Comparison of ENCODE assay signal across 8 cellular contexts in genomic region chr11:10455637-10456487, GRCh38. TPM values are rescaled to one million over a fixed set of nuclear protein-coding genes. Genes with fewer than 3 reads are reported as not detected.
DNase-seq lines count a peak whose midpoint lies in the region; ATAC-seq and TF ChIP-seq lines count a peak whose summit lies in the region.

No MANE protein-coding gene starts in this region.

- H3K36me3 ChIP-seq in H7 (replicated peaks; ENCODE audit: control insufficient read depth, insufficient read depth, low read length) (no peaks in the 10 kb centered on the region), Loucy (ENCODE audit: insufficient read depth, low read length) (peaks cover 1% of the 10 kb centered on the region; the same call in 1 of the 2 replicates), adipocyte (ENCODE audit: control insufficient read depth, insufficient read depth, low read length, severe bottlenecking) (no peaks in the 10 kb centered on the region), smooth muscle cell (ENCODE audit: low read depth) (no peaks in the 10 kb centered on the region)

- H4K20me1 ChIP-seq in Loucy (ENCODE audit: insufficient read depth, low read length, poor library complexity, severe bottlenecking) (peaks cover 33% of the 10 kb centered on the region), smooth muscle cell (ENCODE audit: low read depth) (no peaks in the 10 kb centered on the region)

- TF ChIP-seq POLR2A in GM10847 (IDR thresholded peaks at IDR 0.05; ENCODE audit: extremely low read depth, insufficient read length): peak; percentile 55

- H3K79me2 ChIP-seq in Loucy (ENCODE audit: insufficient read depth, low read length): peaks cover 60% of the 10 kb centered on the region
- no peaks in the 10 kb centered on the region for H3K79me2 ChIP-seq in smooth muscle cell (ENCODE audit: low read depth)

- ATAC-seq in T-cell (replicated peaks in 1 of 4): peak; percentile 67 to 80 (median 78)

- DNase-seq in H7: peak; percentile 74
- DNase-seq in T-cell: peak; percentile 46 to 82 (median 69)
- peak; percentile 80 for DNase-seq in adipocyte (ENCODE audit: low read depth)
- peak; percentile 65 for DNase-seq in iPS-NIHi7 (ENCODE audit: extremely low spot score)
- DNase-seq in smooth muscle cell (lab: John Stamatoyannopoulos, UW; ENCODE audit: unreplicated experiment): no peak
- no peak for DNase-seq in putamen (ENCODE audit: low spot score)

- H2AFZ ChIP-seq in Loucy (ENCODE audit: low read length): peak overlapping the region; percentile 17; the same call in 1 of the 2 replicates
- H2AFZ ChIP-seq in smooth muscle cell (ENCODE audit: low read depth): no peak overlapping the region

- H3K9me3 ChIP-seq in Loucy (ENCODE audit: insufficient read depth, low read depth, low read length) (no peaks in the 10 kb centered on the region), adipocyte (ENCODE audit: control insufficient read depth, low read length) (no peaks in the 10 kb centered on the region), smooth muscle cell (replicated peaks; ENCODE audit: low read depth) (no peaks in the 10 kb centered on the region)

- H3K27me3 Mint-ChIP-seq in T-cell: no peaks in the 10 kb centered on the region

- CTCF ChIA-PET in T-cell (lab: Charles Lee): interaction anchor here (0.9 to 2.0 kb wide), 6 partner anchors 9 to 85 kb away, joined by 3 to 11 read pairs (median 4); partner anchors contain the start of gene RNF141 (in 1 of the 2)

- peaks cover 10% of the 10 kb centered on the region; the same call in 1 of the 2 replicates for H3F3A ChIP-seq in Loucy (ENCODE audit: low read depth)
- peaks cover 14% of the 10 kb centered on the region for H3F3A ChIP-seq in smooth muscle cell (ENCODE audit: low read depth)

- H3K27me3 ChIP-seq in H7 (ENCODE audit: control insufficient read depth, insufficient read depth, low read length): peaks cover 10% of the 10 kb centered on the region
- no peaks in the 10 kb centered on the region for H3K27me3 ChIP-seq in Loucy (ENCODE audit: insufficient read depth, low read length, poor library complexity, severe bottlenecking)
- no peaks in the 10 kb centered on the region for H3K27me3 ChIP-seq in adipocyte (replicated peaks; ENCODE audit: control insufficient read depth, insufficient read depth, low read length)
- peaks cover 14% of the 10 kb centered on the region for H3K27me3 ChIP-seq in smooth muscle cell (ENCODE audit: low read depth)

- H3K4me1 ChIP-seq in Loucy (ENCODE audit: insufficient read depth, low read length, poor library complexity, severe bottlenecking): peaks cover 69% of the 10 kb centered on the region
- peaks cover 44% of the 10 kb centered on the region for H3K4me1 ChIP-seq in adipocyte (ENCODE audit: control insufficient read depth, insufficient read depth, low read length)
- peaks cover 18% of the 10 kb centered on the region for H3K4me1 ChIP-seq in smooth muscle cell (ENCODE audit: low read depth)

- peak overlapping the region; percentile 94 to 98 for H3K27ac Mint-ChIP-seq in T-cell

- H3K36me3 Mint-ChIP-seq in T-cell: peaks cover 4% of the 10 kb centered on the region

- peak overlapping the region; percentile 84 to 90 (median 84) for H3K4me3 Mint-ChIP-seq in T-cell

- no peaks in the 10 kb centered on the region for H3K9me3 Mint-ChIP-seq in T-cell

- H3K4me1 Mint-ChIP-seq in T-cell: peaks cover 81 to 91% (median 85%) of the 10 kb centered on the region in 3 donors

- peak overlapping the region; percentile 93 for H3K9ac ChIP-seq in Loucy (ENCODE audit: low read depth, low read length, poor library complexity, severe bottlenecking)
- H3K9ac ChIP-seq in adipocyte (ENCODE audit: low read length): peak overlapping the region; percentile 85
- peak overlapping the region; percentile 86 for H3K9ac ChIP-seq in smooth muscle cell (ENCODE audit: low read depth)

- POLR2A ChIA-PET in T-cell (lab: Charles Lee): interaction anchor here in 1 of 2 donors (0.9 to 1.7 kb wide), 2 partner anchors 85 to 353 kb away, joined by 3 to 4 read pairs; partner anchors contain the start of genes EIF4G2 and RNF141

- 13% methylated on average over 18 of the region's 18 CpGs for WGBS in smooth muscle cell (ENCODE audit: low lambda C conversion rate)

- H3K4me2 ChIP-seq in Loucy (ENCODE audit: low read depth, low read length, poor library complexity, severe bottlenecking) (peak overlapping the region; percentile 99), smooth muscle cell (peak overlapping the region; percentile 75)

- H3K27ac ChIP-seq in smooth muscle cell (ENCODE audit: low read depth): peak overlapping the region; percentile 93

- no peaks in the 10 kb centered on the region for H3K9me2 ChIP-seq in Loucy (replicated peaks; ENCODE audit: low read depth, low read length)

- H3K4me3 ChIP-seq in H7 (ENCODE audit: insufficient read depth, low read depth, low read length) (no peak overlapping the region), Loucy (ENCODE audit: low read length, poor library complexity, severe bottlenecking) (peak overlapping the region; percentile 94), adipocyte (ENCODE audit: low read length) (peak overlapping the region; percentile 80), smooth muscle cell (peak overlapping the region; percentile 28)

- TF ChIP-seq CTCF in Loucy (conservative IDR thresholded peaks at IDR 0.05; ENCODE audit: low read length) (no peak), smooth muscle cell (IDR thresholded peaks at IDR 0.05; ENCODE audit: borderline replicate concordance, insufficient read depth, poor library complexity, severe bottlenecking) (no peak)

RNA-seq across cellular contexts. Expression of gene AMPD3, which starts 0.8 kb away (rescaled TPM):
- total RNA-seq in H7 (2014; rRNA removed; shearing (Covaris generic)): 2.2 and 3.8 TPM in 2 replicates
- total RNA-seq in T-cell (10 to 100 TPM; 21.1 to 40.0 (median 26.0) TPM), smooth muscle cell (3.6 and 3.9 TPM in 2 replicates)
- 0.67 and 2.1 TPM in 2 replicates for polyA plus RNA-seq in smooth muscle cell

Comparison
In these comparisons a context has a peak if more than half of its experiments do, and no peak if none do; other contexts are left out.
1. DNase-seq: peak in H7 (single experiment), T-cell (34 of 34), adipocyte (single experiment) and iPS-NIHi7 (single experiment); none in smooth muscle cell (single experiment) and putamen (single experiment).
2. Peak in every context shown above with its lines, with median percentiles within 50 percentile points of each other: H3K9ac ChIP-seq.